Comparison of ENCODE assay signal across 1 cellular context in genomic region chr19:41844601-41845000, GRCh38.
TF ChIP-seq lines count a peak whose summit lies in the region.

TSS of gene LYPD4 (minus strand) at chr19:41844683. CDS start at chr19:41839285, 5,398 bp downstream.

TF ChIP-seq in K562, 482 proteins besides CTCF, POLR2A, EP300 and RAD21 (continues in another document):
- TF ChIP-seq ERF (CRISPR knock-in tag; IDR thresholded peaks at IDR 0.05) (no peak), CBX3 (IDR thresholded peaks at IDR 0.05; ENCODE audit: borderline replicate concordance in 1 of 2, low read length in 2 of 2) (peak in 1 of 2 experiments; percentile 20; a peak in 1 of 3 replicates), ZNF780A (CRISPR knock-in tag; IDR thresholded peaks at IDR 0.05) (no peak), NBN (IDR thresholded peaks at IDR 0.05; ENCODE audit: low read depth) (no peak), E2F6 (IDR thresholded peaks at IDR 0.05; ENCODE audit: borderline replicate concordance in 1 of 2, extremely low read depth in 1 of 2, insufficient read depth in 1 of 2, insufficient read length in 1 of 2, low read depth in 1 of 2, low read length in 1 of 2, poor library complexity in 1 of 2, severe bottlenecking in 1 of 2) (peak; percentile 83 to 85), CCNT2 (IDR thresholded peaks at IDR 0.05; ENCODE audit: borderline replicate concordance, extremely low read depth, insufficient read length, low read depth, low read length) (no peak), HNRNPLL (IDR thresholded peaks at IDR 0.05; ENCODE audit: low read depth, low read length, poor library complexity, severe bottlenecking) (no peak), DEAF1 (CRISPR knock-in tag; IDR thresholded peaks at IDR 0.05) (no peak), BHLHE40 (IDR thresholded peaks at IDR 0.05; ENCODE audit: low read length) (no peak), ZBTB5 (IDR thresholded peaks at IDR 0.05) (no peak), ZFP30 (CRISPR knock-in tag; IDR thresholded peaks at IDR 0.05; ENCODE audit: borderline replicate concordance) (no peak), ZBTB26 (CRISPR knock-in tag; IDR thresholded peaks at IDR 0.05) (no peak), SLC30A9 (CRISPR knock-in tag; IDR thresholded peaks at IDR 0.05) (no peak), BRF1 (IDR thresholded peaks at IDR 0.05; ENCODE audit: borderline replicate concordance, extremely low read depth, insufficient read length) (no peak), ZBTB33 (CRISPR knock-in tag; IDR thresholded peaks at IDR 0.05) (peak; percentile 96), ZNF174 (CRISPR knock-in tag; IDR thresholded peaks at IDR 0.05) (no peak), HDAC3 (IDR thresholded peaks at IDR 0.05; ENCODE audit: borderline replicate concordance, partially characterized antibody) (no peak), JUNB (CRISPR knock-in tag; conservative IDR thresholded peaks at IDR 0.05) (no peak), CEBPB (tag; IDR thresholded peaks at IDR 0.05) (no peak), MGA (IDR thresholded peaks at IDR 0.05) (peak; percentile 62), ZBTB40 (IDR thresholded peaks at IDR 0.05) (no peak), ZBTB40 (CRISPR knock-in tag; IDR thresholded peaks at IDR 0.05) (no peak)
